In the genomic region with DNA sequence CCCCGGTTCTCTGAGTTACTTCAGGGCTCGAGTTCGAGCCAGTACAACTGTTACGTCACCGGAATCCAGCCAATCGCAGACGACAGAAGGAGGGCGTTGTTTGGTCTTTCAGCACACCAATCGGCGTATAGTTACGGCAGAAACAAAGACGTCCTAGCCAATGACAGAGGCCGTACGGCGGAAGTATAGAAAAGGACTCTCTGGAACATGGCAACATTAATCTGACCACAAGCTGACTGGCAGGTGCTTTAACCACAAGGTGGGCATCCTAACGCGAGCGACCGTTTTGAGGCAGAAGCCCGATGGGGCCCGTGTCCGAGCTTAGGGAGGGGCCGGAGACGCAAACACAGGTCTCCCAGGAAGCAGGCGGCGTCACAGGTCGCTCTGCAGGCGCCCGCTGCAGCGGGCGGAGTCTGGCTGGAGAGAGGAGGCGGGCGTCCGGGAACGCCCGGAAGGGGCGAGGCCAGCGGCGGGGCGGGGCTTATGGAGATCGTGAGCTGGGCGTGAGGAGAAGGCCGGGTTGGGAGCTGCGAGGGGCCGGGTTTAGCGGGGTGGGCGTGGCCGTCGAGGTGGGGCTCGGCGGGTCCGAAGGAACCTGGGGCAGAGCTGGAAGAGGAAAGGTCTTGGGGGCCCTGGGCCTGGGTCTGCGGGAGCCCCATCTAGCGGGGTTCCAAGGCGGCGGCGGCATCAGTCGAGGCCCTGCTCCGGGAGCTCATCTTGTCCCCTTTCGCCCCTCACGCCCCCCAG, we compare ENCODE assay signal across 8 cellular contexts. TPM values are rescaled to one million over a fixed set of nuclear protein-coding genes. Genes with fewer than 3 reads are reported as not detected.
DNase-seq lines count a peak whose midpoint lies in the region; ATAC-seq, FAIRE-seq and TF ChIP-seq lines count a peak whose summit lies in the region.

TSS of gene MOSPD3 (plus strand) at position 558 of the 747 bp plus-strand sequence. CDS start 252 bp downstream, outside the sequence.

- H3K36me3 ChIP-seq in small intestine (ENCODE audit: control insufficient read depth in 2 of 2, insufficient read depth in 2 of 2, low read length in 2 of 2), result peaks cover 0 to 3% of the 10 kb centered on the region in 2 donors

- H3K36me3 Mint-ChIP-seq in WTC11, result peaks cover 10% of the 10 kb centered on the region

- no peak for TF ChIP-seq CTCF in WTC11 (IDR thresholded peaks at IDR 0.05)
- no peak for TF ChIP-seq CTCF in cardiac fibroblast (IDR thresholded peaks at IDR 0.05; ENCODE audit: low read depth, low read length)

- H3K9me3 ChIP-seq in small intestine (ENCODE audit: control insufficient read depth, low read depth), result no peaks in the 10 kb centered on the region

- H3K27ac ChIP-seq in small intestine (ENCODE audit: low read depth in 1 of 2, low read length in 1 of 2), result peak within 1 kb of the TSS; percentile 90 to 94

- peak within 1 kb of the TSS; percentile 79 to 88 for H3K4me3 ChIP-seq in cardiac fibroblast (replicated peaks in 1 of 2; ENCODE audit: low read depth in 2 of 2, low read length in 2 of 2)
- peak within 1 kb of the TSS; percentile 47 to 76 for H3K4me3 ChIP-seq in small intestine (ENCODE audit: low read depth in 1 of 2, low read length in 2 of 2)

- H3K4me3 Mint-ChIP-seq in WTC11, result peak within 1 kb of the TSS; percentile 94

- POLR2A ChIA-PET in WTC11 (lab: Charles Lee), result interaction anchor here (0.5 to 2.1 kb wide), 18 partner anchors 9 to 277 kb away, joined by 3 to 22 read pairs (median 5); partner anchors contain the start of genes FBXO24, GNB2, LRCH4 and PCOLCE

- H3K27me3 Mint-ChIP-seq in WTC11 (ENCODE audit: low read depth), result no peaks in the 10 kb centered on the region; the same call in 1 of the 2 replicates

- WGBS in small intestine, 3 donors, result 0% methylated on average over 54 to 61 of the region's 61 CpGs

- peak; percentile 93 for ATAC-seq in GM18909 (IDR thresholded peaks at IDR 0.05; ENCODE audit: poor library complexity, unreplicated experiment)
- ATAC-seq in HG03175 (IDR thresholded peaks at IDR 0.05; ENCODE audit: unreplicated experiment), result peak; percentile 92
- ATAC-seq in WTC11, result peak; percentile 93

- no peak for FAIRE-seq in small intestine (lab: Jason Lieb, UNC)

- peak within 1 kb of the TSS; percentile 100 for H3K27ac Mint-ChIP-seq in WTC11

- peaks cover 0 to 2% of the 10 kb centered on the region in 2 donors for H3K4me1 ChIP-seq in small intestine (ENCODE audit: control insufficient read depth in 2 of 2, insufficient read depth in 1 of 2, low read depth in 1 of 2, low read length in 1 of 2)

- H3K9me3 Mint-ChIP-seq in WTC11, result no peaks in the 10 kb centered on the region

- H3K27me3 ChIP-seq in small intestine (ENCODE audit: control insufficient read depth in 2 of 2, insufficient read depth in 2 of 2, low read length in 2 of 2), result no peaks in the 10 kb centered on the region

- CTCF ChIA-PET in WTC11 (lab: Charles Lee), result interaction anchor here (0.6 to 3.8 kb wide), 44 partner anchors 9 to 240 kb away, joined by 3 to 37 read pairs (median 5); partner anchors contain the start of genes ACTL6B, AGFG2, FBXO24 and GIGYF1

- peaks cover 6% of the 10 kb centered on the region; the same call in 1 of the 2 replicates for H3K4me1 Mint-ChIP-seq in WTC11

- peak; percentile 100 for DNase-seq in AG08395 (ENCODE audit: low spot score)
- peak; percentile 99 for DNase-seq in NCI-H226
- peak; percentile 99 for DNase-seq in WTC11 (ENCODE audit: low spot score)
- peak; percentile 99 to 100 for DNase-seq in cardiac fibroblast (ENCODE audit: low read depth in 2 of 2)
- DNase-seq in iPS-NIHi11 (ENCODE audit: low spot score), result peak; percentile 98
- DNase-seq in small intestine, result peak; percentile 100

TF ChIP-seq in WTC11, 78 proteins besides CTCF, POLR2A, EP300 and RAD21 (continues in another document):
- TF ChIP-seq FOXK1 (CRISPR knock-in tag; IDR thresholded peaks at IDR 0.05) (peak; percentile 76), ZBTB43 (CRISPR knock-in tag; IDR thresholded peaks at IDR 0.05) (no peak), CREM (CRISPR knock-in tag; IDR thresholded peaks at IDR 0.05) (no peak), ZNF138 (CRISPR knock-in tag; conservative IDR thresholded peaks at IDR 0.05) (no peak), ATF6 (CRISPR knock-in tag; IDR thresholded peaks at IDR 0.05) (no peak), ZNF232 (CRISPR knock-in tag; IDR thresholded peaks at IDR 0.05) (no peak), RORB (CRISPR knock-in tag; IDR thresholded peaks at IDR 0.05) (no peak), NFYB (CRISPR knock-in tag; conservative IDR thresholded peaks at IDR 0.05; ENCODE audit: low read depth) (peak; percentile 85), E2F5 (CRISPR knock-in tag; IDR thresholded peaks at IDR 0.05) (0 out of 2 replicates have a peak, but pooled peaks have one; percentile 31), NR1H2 (CRISPR knock-in tag; IDR thresholded peaks at IDR 0.05) (no peak), NFE2L1 (CRISPR knock-in tag; IDR thresholded peaks at IDR 0.05) (no peak), ZNF396 (CRISPR knock-in tag; IDR thresholded peaks at IDR 0.05; ENCODE audit: borderline replicate concordance) (no peak), ZNF671 (CRISPR knock-in tag; IDR thresholded peaks at IDR 0.05) (no peak), TP53 (CRISPR knock-in tag; IDR thresholded peaks at IDR 0.05) (no peak), USF1 (CRISPR knock-in tag; IDR thresholded peaks at IDR 0.05) (no peak), SMAD3 (CRISPR knock-in tag; IDR thresholded peaks at IDR 0.05; ENCODE audit: borderline replicate concordance) (no peak), PRRX2 (CRISPR knock-in tag; IDR thresholded peaks at IDR 0.05) (no peak)
- TF ChIP-seq, protein P1, sequence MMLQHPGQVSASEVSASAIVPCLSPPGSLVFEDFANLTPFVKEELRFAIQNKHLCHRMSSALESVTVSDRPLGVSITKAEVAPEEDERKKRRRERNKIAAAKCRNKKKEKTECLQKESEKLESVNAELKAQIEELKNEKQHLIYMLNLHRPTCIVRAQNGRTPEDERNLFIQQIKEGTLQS (CRISPR knock-in tag; conservative IDR thresholded peaks at IDR 0.05), result no peak
- TF ChIP-seq, protein P2, sequence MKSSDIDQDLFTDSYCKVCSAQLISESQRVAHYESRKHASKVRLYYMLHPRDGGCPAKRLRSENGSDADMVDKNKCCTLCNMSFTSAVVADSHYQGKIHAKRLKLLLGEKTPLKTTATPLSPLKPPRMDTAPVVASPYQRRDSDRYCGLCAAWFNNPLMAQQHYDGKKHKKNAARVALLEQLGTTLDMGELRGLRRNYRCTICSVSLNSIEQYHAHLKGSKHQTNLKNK (CRISPR knock-in tag; IDR thresholded peaks at IDR 0.05), result no peak
- TF ChIP-seq, protein P3, sequence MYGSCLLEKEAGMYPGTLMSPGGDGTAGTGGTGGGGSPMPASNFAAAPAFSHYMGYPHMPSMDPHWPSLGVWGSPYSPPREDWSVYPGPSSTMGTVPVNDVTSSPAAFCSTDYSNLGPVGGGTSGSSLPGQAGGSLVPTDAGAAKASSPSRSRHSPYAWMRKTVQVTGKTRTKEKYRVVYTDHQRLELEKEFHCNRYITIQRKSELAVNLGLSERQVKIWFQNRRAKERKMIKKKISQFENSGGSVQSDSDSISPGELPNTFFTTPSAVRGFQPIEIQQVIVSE (CRISPR knock-in tag; IDR thresholded peaks at IDR 0.05; ENCODE audit: borderline replicate concordance), result no peak

RNA-seq across cellular contexts. Expression of gene MOSPD3, which starts in this region (rescaled TPM):
- 21.9 to 22.4 TPM (median 22.0 TPM) in 3 replicates for total RNA-seq in WTC11 (2021)
- polyA plus RNA-seq in small intestine, result 10 to 100 TPM in 2 of 3 donors, 1 to 10 TPM in 1; 8.4 to 14.9 (median 10.1) TPM

Comparison
In these comparisons a context has a peak if more than half of its experiments do, and no peak if none do; other contexts are left out.
1. Peak in every context shown above with its lines: DNase-seq, ATAC-seq, H3K4me3 ChIP-seq and H3K27ac ChIP-seq.